8 cellular contexts compared by ENCODE assay signal in the genomic region with DNA sequence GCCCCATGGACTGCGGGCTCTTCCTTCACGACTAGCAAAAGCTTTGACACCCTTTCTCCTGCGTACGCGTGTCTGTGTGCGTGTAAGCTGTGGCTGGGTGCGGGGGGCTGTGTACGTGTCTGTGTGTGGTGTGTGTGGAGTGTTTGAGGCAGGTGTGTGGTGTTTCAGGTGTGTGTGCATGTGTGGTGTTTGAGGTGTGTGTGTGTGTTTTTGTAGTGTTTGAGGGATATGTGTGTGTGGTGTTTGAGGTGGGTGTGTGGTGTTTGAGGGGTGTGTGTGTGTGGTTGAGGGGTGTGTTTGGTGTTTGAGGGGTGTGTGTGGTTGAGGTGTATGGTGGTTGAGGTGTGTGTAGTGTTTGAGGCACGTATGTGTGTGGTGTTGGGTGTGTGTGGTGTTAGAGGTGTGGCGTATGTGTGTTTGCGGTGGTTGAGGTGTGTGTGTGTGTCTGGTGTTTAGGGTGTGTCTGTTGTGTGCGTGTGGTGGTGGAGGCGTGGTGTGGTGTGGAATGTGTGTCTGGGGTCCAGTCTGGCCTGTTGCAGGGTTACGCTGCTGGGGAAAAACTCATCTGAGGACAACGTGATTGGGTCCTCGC. TPM values are rescaled to one million over a fixed set of nuclear protein-coding genes. Genes with fewer than 3 reads are reported as not detected.
DNase-seq lines count a peak whose midpoint lies in the region; ATAC-seq and TF ChIP-seq lines count a peak whose summit lies in the region.

No MANE protein-coding gene starts in this region.

- H3K4me3 ChIP-seq in SK-N-SH (ENCODE audit: low read depth in 2 of 2, low read length in 1 of 2) (peak overlapping the region; percentile 77), testis (peak overlapping the region; percentile 65 to 75)

- H3K4me1 Mint-ChIP-seq in activated T-helper 17 cell treated with anti-CD3 and anti-CD28 coated beads, Interleukin-2, amount 50 U/mL, for 72 hours = peaks cover 15% of the 10 kb centered on the region
- peaks cover 22 to 23% of the 10 kb centered on the region in 2 donors for H3K4me1 Mint-ChIP-seq in immature natural killer cell

- in situ Hi-C loops in G401 (cut with HindIII; ENCODE audit: low sequenced_read_pairs) = no loop called here

- 48% methylated on average over 16 of the region's 16 CpGs for WGBS in SK-N-SH (ENCODE audit: low lambda C conversion rate)
- 29 to 35% methylated on average over 16 of the region's 16 CpGs for WGBS in testis, 2 donors

- TF ChIP-seq CTCF in SK-N-SH (IDR thresholded peaks at IDR 0.05) (no peak), testis (IDR thresholded peaks at IDR 0.05) (no peak)

- peaks cover 0 to 6% of the 10 kb centered on the region in 2 experiments for H3K36me3 ChIP-seq in SK-N-SH (replicated peaks in 1 of 2; ENCODE audit: control insufficient read depth in 1 of 2, insufficient read depth in 2 of 2, low read length in 1 of 2)
- H3K36me3 ChIP-seq in testis (ENCODE audit: low read depth, missing control alignments) = no peaks in the 10 kb centered on the region

- DNase-seq in SK-N-SH (no peak), immature natural killer cell (peak; percentile 81 to 88 (median 85)), testis (no peak), G401 (ENCODE audit: low spot score) (no peak)
- DNase-seq in stimulated activated CD4-positive, alpha-beta T cell treated with anti-CD3 and anti-CD28 coated beads, Interleukin-12 subunit alpha, Interleukin-12 subunit beta, amount 100 ng/mL, for 4 hours = no peak

- peak overlapping the region; percentile 83 for H3K27ac Mint-ChIP-seq in activated T-helper 17 cell treated with anti-CD3 and anti-CD28 coated beads, Interleukin-2, amount 50 U/mL, for 72 hours
- H3K27ac Mint-ChIP-seq in immature natural killer cell = peak overlapping the region; percentile 92 to 96 (median 94)

- H2AFZ ChIP-seq in SK-N-SH (ENCODE audit: low read depth) = peak overlapping the region; percentile 77

- CTCF ChIA-PET in SK-N-SH (lab: Yijun Ruan, JAX) = interaction anchor here (1.1 to 1.2 kb wide), 2 partner anchors 7 to 71 kb away, joined by 3 read pairs; no protein-coding TSS in a partner anchor

- peak overlapping the region; percentile 72 for H3K9ac ChIP-seq in SK-N-SH

- no peaks in the 10 kb centered on the region for H4K20me1 ChIP-seq in SK-N-SH (ENCODE audit: insufficient read depth)

- H3K9me3 ChIP-seq in SK-N-SH (no peaks in the 10 kb centered on the region), testis (no peaks in the 10 kb centered on the region)

- no peaks in the 10 kb centered on the region for H3K9me3 Mint-ChIP-seq in activated T-helper 17 cell treated with anti-CD3 and anti-CD28 coated beads, Interleukin-2, amount 50 U/mL, for 72 hours
- H3K9me3 Mint-ChIP-seq in immature natural killer cell = no peaks in the 10 kb centered on the region

- H3K27ac ChIP-seq in SK-N-SH (ENCODE audit: low read depth in 2 of 2, low read length in 1 of 2) = no peak overlapping the region; a peak in 1 of 4 replicates
- H3K27ac ChIP-seq in testis = peak overlapping the region; percentile 12 to 42

- no peaks in the 10 kb centered on the region for H3K27me3 Mint-ChIP-seq in activated T-helper 17 cell treated with anti-CD3 and anti-CD28 coated beads, Interleukin-2, amount 50 U/mL, for 72 hours
- peaks cover 9 to 15% (median 12%) of the 10 kb centered on the region in 3 donors for H3K27me3 Mint-ChIP-seq in immature natural killer cell (ENCODE audit: low read depth in 3 of 3)

- TF ChIP-seq RAD21 in SK-N-SH (IDR thresholded peaks at IDR 0.05; ENCODE audit: low read length) = no peak

- intact Hi-C loops in testis (cut with DNase I; ENCODE audit: low total_unique reads) = no loop called here

- H3K4me3 Mint-ChIP-seq in activated T-helper 17 cell treated with anti-CD3 and anti-CD28 coated beads, Interleukin-2, amount 50 U/mL, for 72 hours = peak overlapping the region; percentile 88
- peak overlapping the region; percentile 68 to 88 (median 78) for H3K4me3 Mint-ChIP-seq in immature natural killer cell

- no peak for TF ChIP-seq EP300 in SK-N-SH (IDR thresholded peaks at IDR 0.05; ENCODE audit: borderline replicate concordance in 1 of 2, low read depth in 1 of 2, low read length in 1 of 2)

- H3K9me2 ChIP-seq in SK-N-SH = no peaks in the 10 kb centered on the region

- POLR2A ChIA-PET in SK-N-SH (lab: Yijun Ruan, JAX) = interaction anchor here (0.7 to 0.9 kb wide), 2 partner anchors 10 to 27 kb away, joined by 3 to 4 read pairs; no protein-coding TSS in a partner anchor

- no peaks in the 10 kb centered on the region for H3F3A ChIP-seq in SK-N-SH (replicated peaks; ENCODE audit: insufficient read depth)

- TF ChIP-seq POLR2A in testis (IDR thresholded peaks at IDR 0.05) = no peak

- H3K79me2 ChIP-seq in SK-N-SH (ENCODE audit: insufficient read depth) = peaks cover 7% of the 10 kb centered on the region; the same call in 1 of the 2 replicates

- ATAC-seq in SK-N-SH treated with all-trans-retinoic acid at 6 μM for 48 hours = no peak
- no peak for ATAC-seq in activated T-helper 17 cell treated with anti-CD3 and anti-CD28 coated beads, Interleukin-2, amount 50 U/mL, for 72 hours (replicated peaks)
- ATAC-seq in GM18907 (IDR thresholded peaks at IDR 0.05; ENCODE audit: unreplicated experiment) = no peak

- H3K27me3 ChIP-seq in SK-N-SH (ENCODE audit: insufficient read depth) = no peaks in the 10 kb centered on the region
- no peaks in the 10 kb centered on the region for H3K27me3 ChIP-seq in testis

- H3K4me2 ChIP-seq in SK-N-SH = peak overlapping the region; percentile 89

- H3K36me3 Mint-ChIP-seq in activated T-helper 17 cell treated with anti-CD3 and anti-CD28 coated beads, Interleukin-2, amount 50 U/mL, for 72 hours (ENCODE audit: low read depth) = peaks cover 5% of the 10 kb centered on the region
- no peaks in the 10 kb centered on the region for H3K36me3 Mint-ChIP-seq in immature natural killer cell

- H3K4me1 ChIP-seq in SK-N-SH (ENCODE audit: control insufficient read depth in 1 of 2, insufficient read depth in 2 of 2, low read depth in 1 of 2, low read length in 1 of 2) = peaks cover 5 to 20% of the 10 kb centered on the region in 2 experiments; a peak in 1 of 4 replicates
- no peaks in the 10 kb centered on the region for H3K4me1 ChIP-seq in testis

TF ChIP-seq in SK-N-SH, 30 proteins besides CTCF, POLR2A, EP300 and RAD21 (continues in another document):
- TF ChIP-seq, protein P1, sequence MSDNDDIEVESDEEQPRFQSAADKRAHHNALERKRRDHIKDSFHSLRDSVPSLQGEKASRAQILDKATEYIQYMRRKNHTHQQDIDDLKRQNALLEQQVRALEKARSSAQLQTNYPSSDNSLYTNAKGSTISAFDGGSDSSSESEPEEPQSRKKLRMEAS (IDR thresholded peaks at IDR 0.05; ENCODE audit: low read depth) = no peak
- TF ChIP-seq NRF1 (IDR thresholded peaks at IDR 0.05; ENCODE audit: low read depth, low read length) = no peak

TF ChIP-seq in SK-N-SH treated with all-trans-retinoic acid at 6 μM for 48 hours, 23 proteins besides CTCF, POLR2A, EP300 and RAD21 (continues in another document):
- TF ChIP-seq ZFP3 (CRISPR knock-in tag; IDR thresholded peaks at IDR 0.05) = no peak

RNA-seq across cellular contexts. Expression of a gene that starts 0.7 kb away (rescaled TPM):
- polyA plus RNA-seq in SK-N-SH (2012; rRNA removed) (34.2 and 34.4 TPM in 2 replicates), immature natural killer cell (10 to 100 TPM in 1 of 3 donors, 1 to 10 TPM in 2; 3.8 to 11.2 (median 7.7) TPM), testis (ENCODE audit: insufficient read depth, low read depth, low replicate concordance) (95.9 TPM)
- 8.7 and 14.7 TPM in 2 replicates for polyA plus RNA-seq in SK-N-SH (2012; cell fraction: cytosol; rRNA removed)
- polyA plus RNA-seq in SK-N-SH (2012; cell fraction: nucleus; rRNA removed) = 200 and 287 TPM in 2 replicates
- 10 to 100 TPM; 23.6 to 28.3 TPM for total RNA-seq in activated T-helper 17 cell treated with anti-CD3 and anti-CD28 coated beads, Interleukin-2, amount 50 U/mL, for 72 hours
- 10 to 100 TPM; 60.9 to 73.5 TPM for total RNA-seq in testis
- 19.4 and 24.1 TPM in 2 replicates for total RNA-seq in G401 (2014; rRNA removed; shearing (Covaris generic))

RNA-seq across cellular contexts. Expression of a gene that starts 28.0 kb away (rescaled TPM):
- polyA plus RNA-seq in SK-N-SH (2012; rRNA removed) (2.3 and 2.7 TPM in 2 replicates), immature natural killer cell (not detected), testis (ENCODE audit: insufficient read depth, low read depth, low replicate concordance) (12.7 TPM)
- 1.1 and 2.0 TPM in 2 replicates for polyA plus RNA-seq in SK-N-SH (2012; cell fraction: cytosol; rRNA removed)
- 4.6 and 5.0 TPM in 2 replicates for polyA plus RNA-seq in SK-N-SH (2012; cell fraction: nucleus; rRNA removed)
- under 1 TPM; 0.50 to 0.65 TPM for total RNA-seq in activated T-helper 17 cell treated with anti-CD3 and anti-CD28 coated beads, Interleukin-2, amount 50 U/mL, for 72 hours
- total RNA-seq in testis = 10 to 100 TPM; 34.9 to 36.9 TPM
- total RNA-seq in G401 (2014; rRNA removed; shearing (Covaris generic)) = 28.3 and 39.8 TPM in 2 replicates

RNA-seq across cellular contexts. Expression of a gene that starts 44.0 kb away (rescaled TPM):
- 0.88 and 1.5 TPM in 2 replicates for polyA plus RNA-seq in SK-N-SH (2012; rRNA removed)
- polyA plus RNA-seq in SK-N-SH (2012; cell fraction: cytosol; rRNA removed) = 0.62 and 1.1 TPM in 2 replicates
- polyA plus RNA-seq in SK-N-SH (2012; cell fraction: nucleus; rRNA removed) = 4.6 and 4.7 TPM in 2 replicates
- under 1 TPM in 1 of 2 donors, not detected in 1; 0.19 TPM for total RNA-seq in activated T-helper 17 cell treated with anti-CD3 and anti-CD28 coated beads, Interleukin-2, amount 50 U/mL, for 72 hours
- polyA plus RNA-seq in immature natural killer cell = not detected
- total RNA-seq in testis = 10 to 100 TPM; 11.4 to 16.0 TPM
- 6.3 TPM for polyA plus RNA-seq in testis (ENCODE audit: insufficient read depth, low read depth, low replicate concordance)
- total RNA-seq in G401 (2014; rRNA removed; shearing (Covaris generic)) = 3.6 and 5.0 TPM in 2 replicates

RNA-seq across cellular contexts. Expression of a gene that starts 46.0 kb away (rescaled TPM):
- polyA plus RNA-seq in SK-N-SH (2012; rRNA removed) (39.6 and 57.4 TPM in 2 replicates), immature natural killer cell (10 to 100 TPM; 44.0 to 51.3 (median 49.4) TPM), testis (ENCODE audit: insufficient read depth, low read depth, low replicate concordance) (88.4 TPM)
- polyA plus RNA-seq in SK-N-SH (2012; cell fraction: cytosol; rRNA removed) = 10.7 and 14.1 TPM in 2 replicates
- polyA plus RNA-seq in SK-N-SH (2012; cell fraction: nucleus; rRNA removed) = 329 and 374 TPM in 2 replicates
- total RNA-seq in activated T-helper 17 cell treated with anti-CD3 and anti-CD28 coated beads, Interleukin-2, amount 50 U/mL, for 72 hours = 10 to 100 TPM; 72.3 to 86.2 TPM
- total RNA-seq in testis = 10 to 100 TPM; 89.6 to 98.9 TPM
- total RNA-seq in G401 (2014; rRNA removed; shearing (Covaris generic)) = 34.8 and 58.6 TPM in 2 replicates

RNA-seq across cellular contexts. Expression of a gene that starts 50.4 kb away (rescaled TPM):
- polyA plus RNA-seq in SK-N-SH (2012; rRNA removed) (33.2 and 40.4 TPM in 2 replicates), immature natural killer cell (1 to 10 TPM in 1 of 3 donors, under 1 TPM in 1, not detected in 1; 0.09 to 2.9 TPM), testis (ENCODE audit: insufficient read depth, low read depth, low replicate concordance) (224 TPM)
- polyA plus RNA-seq in SK-N-SH (2012; cell fraction: cytosol; rRNA removed) = 5.1 and 6.8 TPM in 2 replicates
- polyA plus RNA-seq in SK-N-SH (2012; cell fraction: nucleus; rRNA removed) = 298 and 342 TPM in 2 replicates
- 10 to 100 TPM; 57.3 to 62.8 TPM for total RNA-seq in activated T-helper 17 cell treated with anti-CD3 and anti-CD28 coated beads, Interleukin-2, amount 50 U/mL, for 72 hours
- 100 to 1,000 TPM; 103 to 123 TPM for total RNA-seq in testis
- 3.4 and 5.8 TPM in 2 replicates for total RNA-seq in G401 (2014; rRNA removed; shearing (Covaris generic))

Comparison
In these comparisons a context has a peak if more than half of its experiments do, and no peak if none do; other contexts are left out.
1. DNase-seq: peak in immature natural killer cell (3 of 3); none in SK-N-SH (single experiment), testis (single experiment), G401 (single experiment) and stimulated activated CD4-positive, alpha-beta T cell treated with anti-CD3 and anti-CD28 coated beads, Interleukin-12 subunit alpha, Interleukin-12 subunit beta, amount 100 ng/mL, for 4 hours (single experiment).
2. H3K27ac ChIP-seq: peak in testis (2 of 2); none in SK-N-SH (0 of 2).
3. RNA of a gene that starts 28.0 kb away (total RNA-seq): 28.3 to 39.8 TPM in G401 and 34.9 to 36.9 TPM in testis; 0.50 to 0.65 TPM in activated T-helper 17 cell treated with anti-CD3 and anti-CD28 coated beads, Interleukin-2, amount 50 U/mL, for 72 hours; every median in the first group is over 10 times any median in the second.